8 cellular contexts compared by ENCODE assay signal in genomic region chr13:51644649-51645048, GRCh38.
DNase-seq lines count a peak whose midpoint lies in the region; ATAC-seq and TF ChIP-seq lines count a peak whose summit lies in the region.

No MANE protein-coding gene starts in this region.

- BruUV-seq in Calu3 (replicated peaks; lab: Mats Ljungman, UMichigan): no TSS peak

- H3K27me3 Mint-ChIP-seq in Calu3 (ENCODE audit: unreplicated experiment) (no peaks in the 10 kb centered on the region), mesothelial cell of epicardium (ENCODE audit: low read depth) (no peaks in the 10 kb centered on the region)
- H3K27me3 Mint-ChIP-seq in central memory CD8-positive, alpha-beta T cell: no peaks in the 10 kb centered on the region

- no peak for DNase-seq in Calu3
- peak; percentile 9 for DNase-seq in MG63
- no peak for DNase-seq in central memory CD8-positive, alpha-beta T cell (ENCODE audit: low spot score in 2 of 2)
- DNase-seq in mesothelial cell of epicardium (ENCODE audit: low spot score in 2 of 2, unreplicated experiment in 2 of 2): no peak
- no peak for DNase-seq in posterior vena cava (ENCODE audit: low spot score)
- DNase-seq in GM13976 (ENCODE audit: low spot score): no peak

- no peak overlapping the region for H3K4me3 ChIP-seq in MG63

- no peak for TF ChIP-seq CTCF in Calu3 (IDR thresholded peaks at IDR 0.05; ENCODE audit: unreplicated experiment)
- no peak for TF ChIP-seq CTCF in mesothelial cell of epicardium (IDR thresholded peaks at IDR 0.05; ENCODE audit: unreplicated experiment)
- TF ChIP-seq CTCF in GM13976 (IDR thresholded peaks at IDR 0.05; ENCODE audit: borderline replicate concordance, control extremely low read depth, extremely low read depth, insufficient read depth, missing control alignments): no peak

- H3K36me3 ChIP-seq in MG63: no peaks in the 10 kb centered on the region

- in situ Hi-C loops in GM13976 (cut with MboI; ENCODE audit: low sequenced_read_pairs, unreplicated experiment): no loop called here

- H3K9me3 Mint-ChIP-seq in Calu3 (ENCODE audit: low read depth, unreplicated experiment) (no peaks in the 10 kb centered on the region), mesothelial cell of epicardium (no peaks in the 10 kb centered on the region)
- no peaks in the 10 kb centered on the region for H3K9me3 Mint-ChIP-seq in central memory CD8-positive, alpha-beta T cell

- H3K4me1 Mint-ChIP-seq in Calu3 (ENCODE audit: low read depth, unreplicated experiment) (peaks cover 35% of the 10 kb centered on the region), mesothelial cell of epicardium (peaks cover 35% of the 10 kb centered on the region)
- H3K4me1 Mint-ChIP-seq in central memory CD8-positive, alpha-beta T cell: peaks cover 43% of the 10 kb centered on the region

- H3K27ac Mint-ChIP-seq in Calu3 (ENCODE audit: unreplicated experiment): peak overlapping the region; percentile 91
- H3K27ac Mint-ChIP-seq in central memory CD8-positive, alpha-beta T cell (ENCODE audit: low read depth): peak overlapping the region; percentile 90
- H3K27ac Mint-ChIP-seq in mesothelial cell of epicardium: peak overlapping the region; percentile 51

- CTCF ChIA-PET in Calu3 (lab: Charles Lee): interaction anchor here (0.5 to 0.8 kb wide), 2 partner anchors 18 to 102 kb away, joined by 3 to 4 read pairs; no protein-coding TSS in a partner anchor

- H3K36me3 Mint-ChIP-seq in Calu3 (ENCODE audit: insufficient read depth, unreplicated experiment) (no peaks in the 10 kb centered on the region), mesothelial cell of epicardium (peaks cover 3% of the 10 kb centered on the region)
- H3K36me3 Mint-ChIP-seq in central memory CD8-positive, alpha-beta T cell (ENCODE audit: insufficient read depth): peaks cover 5% of the 10 kb centered on the region

- intact Hi-C loops in Calu3 (cut with micrococcal nuclease; ENCODE audit: unreplicated experiment): loop anchor here (5.0 kb wide), 1 partner anchor 52 kb away; no protein-coding TSS in a partner anchor
- intact Hi-C loops in posterior vena cava (cut with DNase I): no loop called here

- H3K4me3 Mint-ChIP-seq in Calu3 (ENCODE audit: low read depth, unreplicated experiment): no peak overlapping the region
- peak overlapping the region; percentile 30 for H3K4me3 Mint-ChIP-seq in central memory CD8-positive, alpha-beta T cell
- H3K4me3 Mint-ChIP-seq in mesothelial cell of epicardium: no peak overlapping the region

- no peaks in the 10 kb centered on the region for H3K9me3 ChIP-seq in MG63

- H3K27me3 ChIP-seq in MG63: no peaks in the 10 kb centered on the region

- no peak for ATAC-seq in central memory CD8-positive, alpha-beta T cell (replicated peaks; ENCODE audit: extremely low read depth, poor library complexity, severe bottlenecking)
- ATAC-seq in GM18868 (IDR thresholded peaks at IDR 0.05; ENCODE audit: unreplicated experiment): no peak
- ATAC-seq in HG03097 (IDR thresholded peaks at IDR 0.05; ENCODE audit: low FRiP score, unreplicated experiment): no peak
